ENCODE assay signal across 13 cellular contexts in genomic region chr7:111329367-111330234, GRCh38.
DNase-seq lines count a peak whose midpoint lies in the region; ATAC-seq, FAIRE-seq and TF ChIP-seq lines count a peak whose summit lies in the region.
"Had no signal": no experiment of that assay in that cellular context is flagged by ENCODE, and none has a peak within 500 bp of the region (broad histone marks: within the 10 kb centered on the region; RNA-seq: fewer than 3 reads in every experiment).

No MANE protein-coding gene starts in this region.

- H3K9me3 ChIP-seq in A549 = no peaks in the 10 kb centered on the region

- no peaks in the 10 kb centered on the region for H3K36me3 Mint-ChIP-seq in activated CD4-positive, alpha-beta T cell treated with anti-CD3 and anti-CD28 coated beads for 36 hours (ENCODE audit: low read depth)

- peak; percentile 60 to 65 for TF ChIP-seq RAD21 in A549 (conservative IDR thresholded peaks at IDR 0.05 in 1 of 2, IDR thresholded peaks at IDR 0.05 in 1 of 2)

- peaks cover 8% of the 10 kb centered on the region for H3K4me1 Mint-ChIP-seq in activated CD4-positive, alpha-beta T cell treated with anti-CD3 and anti-CD28 coated beads for 36 hours

- TF ChIP-seq CTCF in A549 (IDR thresholded peaks at IDR 0.05) = peak; percentile 24; the same call in 1 of the 3 replicates
- TF ChIP-seq CTCF in choroid plexus epithelial cell (conservative IDR thresholded peaks at IDR 0.05; ENCODE audit: low read depth, low read length) = peak; percentile 27

- H3K27ac Mint-ChIP-seq in activated CD4-positive, alpha-beta T cell treated with anti-CD3 and anti-CD28 coated beads for 36 hours = no peak overlapping the region
- H3K27ac Mint-ChIP-seq: activated naive CD4-positive, alpha-beta T cell treated with anti-CD3 and anti-CD28 coated beads, Interleukin-2, amount 50 U/mL, for 24 hours had no signal

- no peak overlapping the region for H3K4me3 ChIP-seq in A549
- no peak overlapping the region for H3K4me3 ChIP-seq in choroid plexus epithelial cell (ENCODE audit: low read depth, low read length)
- H3K4me3 ChIP-seq: tibial nerve had no signal

- TF ChIP-seq EP300 in A549 (IDR thresholded peaks at IDR 0.05) = no peak

- FAIRE-seq in A549 (lab: Jason Lieb, UNC) = no peak
- FAIRE-seq: TTC549 had no signal

- no peak overlapping the region for H3K4me2 ChIP-seq in A549

- H3K27ac ChIP-seq in A549 = 0 out of 6 replicates have a peak overlapping the region, but pooled peaks of 1 of the 2 experiments have one; percentile 10
- H3K27ac ChIP-seq: tibial nerve had no signal

- peaks cover 3% of the 10 kb centered on the region for H3K9me3 Mint-ChIP-seq in activated CD4-positive, alpha-beta T cell treated with anti-CD3 and anti-CD28 coated beads for 36 hours (ENCODE audit: low read depth)

- no peak overlapping the region for H3K4me3 Mint-ChIP-seq in activated CD4-positive, alpha-beta T cell treated with anti-CD3 and anti-CD28 coated beads for 36 hours
- H3K4me3 Mint-ChIP-seq: activated naive CD4-positive, alpha-beta T cell treated with anti-CD3 and anti-CD28 coated beads, Interleukin-2, amount 50 U/mL, for 24 hours had no signal

- POLR2A ChIA-PET in A549 (lab: Yijun Ruan, JAX) = no interaction called here
- POLR2A ChIA-PET in activated CD4-positive, alpha-beta T cell treated with anti-CD3 and anti-CD28 coated beads for 36 hours (lab: Charles Lee) = no interaction called here

- no peaks in the 10 kb centered on the region for H3K4me1 ChIP-seq in A549
- H3K4me1 ChIP-seq: tibial nerve had no signal

- H3K27me3 Mint-ChIP-seq in activated CD4-positive, alpha-beta T cell treated with anti-CD3 and anti-CD28 coated beads for 36 hours = no peaks in the 10 kb centered on the region
- H3K27me3 Mint-ChIP-seq: activated naive CD4-positive, alpha-beta T cell treated with anti-CD3 and anti-CD28 coated beads, Interleukin-2, amount 50 U/mL, for 24 hours had no signal

- TF ChIP-seq POLR2A in A549 (IDR thresholded peaks at IDR 0.05; ENCODE audit: low read length) = no peak

- no peak for ATAC-seq in A549
- ATAC-seq in GM19468 (IDR thresholded peaks at IDR 0.05; ENCODE audit: extremely low read depth, unreplicated experiment) = peak; percentile 35
- peak; percentile 60 for ATAC-seq in HG03159 (IDR thresholded peaks at IDR 0.05; ENCODE audit: unreplicated experiment)
- no peak for ATAC-seq in activated CD4-positive, alpha-beta T cell treated with anti-CD3 and anti-CD28 coated beads for 36 hours

- DNase-seq in A549 (ENCODE audit: low read depth in 1 of 2, low spot score in 1 of 2) = peak in 1 of 2 experiments; percentile 12
- DNase-seq in choroid plexus epithelial cell (ENCODE audit: low read depth) = peak; percentile 48
- DNase-seq in activated CD4-positive, alpha-beta T cell treated with anti-CD3 and anti-CD28 coated beads for 36 hours = no peak
- DNase-seq in epidermal melanocyte (ENCODE audit: insufficient read length, low spot score) = no peak
- DNase-seq in NK-92 (lab: John Stamatoyannopoulos, UW; ENCODE audit: unreplicated experiment) = no peak
- DNase-seq in HT-29 (ENCODE audit: low spot score) = no peak
- DNase-seq: NCI-H524 treated with DMSO at 0.1 percent for 48 hours; stimulated activated CD4-positive, alpha-beta T cell treated with anti-CD3 and anti-CD28 coated beads, Interleukin-2, amount 100 ng/mL, for 48 hours had no signal

- CTCF ChIA-PET in A549 (lab: Yijun Ruan, JAX) = interaction anchor here (0.6 kb wide), 1 partner anchor 400 kb away, joined by 3 read pairs; no protein-coding TSS in a partner anchor
- CTCF ChIA-PET in activated CD4-positive, alpha-beta T cell treated with anti-CD3 and anti-CD28 coated beads for 36 hours (lab: Charles Lee) = no interaction called here

- intact Hi-C loops in activated CD4-positive, alpha-beta T cell treated with anti-CD3 and anti-CD28 coated beads for 36 hours (cut with DNase I, micrococcal nuclease) = no loop called here

- 59% methylated on average over 5 of the region's 5 CpGs for WGBS in A549 (ENCODE audit: missing lambda C conversion rate)

TF ChIP-seq in A549, 52 proteins besides CTCF, POLR2A, EP300 and RAD21:
- TF ChIP-seq HDAC2 (IDR thresholded peaks at IDR 0.05) (no peak), SMC3 (IDR thresholded peaks at IDR 0.05) (peak; percentile 45; the same call in 2 of the 3 replicates)

Comparison
In these comparisons a context has a peak if more than half of its experiments do, and no peak if none do; other contexts are left out.
1. ATAC-seq: peak in GM19468 (single experiment) and HG03159 (single experiment); none in A549 (0 of 2) and activated CD4-positive, alpha-beta T cell treated with anti-CD3 and anti-CD28 coated beads for 36 hours (single experiment).